ENCODE assay signal across 11 cellular contexts in genomic region chr1:155971910-155972809, GRCh38. TPM values are rescaled to one million over a fixed set of nuclear protein-coding genes. Genes with fewer than 3 reads are reported as not detected.
DNase-seq lines count a peak whose midpoint lies in the region; ATAC-seq and TF ChIP-seq lines count a peak whose summit lies in the region.
"Had no signal": no experiment of that assay in that cellular context is flagged by ENCODE, and none has a peak within 500 bp of the region (broad histone marks: within the 10 kb centered on the region; RNA-seq: fewer than 3 reads in every experiment).

No MANE protein-coding gene starts in this region.

- H3K27me3 ChIP-seq in cardiac muscle cell (no peaks in the 10 kb centered on the region), ascending aorta (no peaks in the 10 kb centered on the region), mesenchymal stem cell (ENCODE audit: control insufficient read depth in 1 of 2, insufficient read depth in 1 of 2, low read length in 2 of 2) (no peaks in the 10 kb centered on the region), transverse colon (no peaks in the 10 kb centered on the region)
- H3K27me3 ChIP-seq: pancreas had no signal

- H3K27ac ChIP-seq in cardiac muscle cell (peak overlapping the region; percentile 23), ascending aorta (peak overlapping the region; percentile 94 to 98), mesenchymal stem cell (ENCODE audit: low read length, poor library complexity, severe bottlenecking) (no peak overlapping the region), transverse colon (peak overlapping the region; percentile 6 to 96 (median 18))

- peaks cover 10% of the 10 kb centered on the region for H3K79me1 ChIP-seq in mesenchymal stem cell (replicated peaks; ENCODE audit: low read length, poor library complexity, severe bottlenecking)

- H2AFZ ChIP-seq in mesenchymal stem cell (ENCODE audit: low read depth, low read length): no peak overlapping the region

- WGBS in mesenchymal stem cell: 91% methylated on average over 7 of the region's 9 CpGs
- 79 to 81% methylated on average over 4 to 9 of the region's 9 CpGs for WGBS in transverse colon (ENCODE audit: low coverage in 1 of 2), 2 donors

- H3K23ac ChIP-seq in mesenchymal stem cell (ENCODE audit: low read length in 2 of 2): no peak overlapping the region

- H3K14ac ChIP-seq in mesenchymal stem cell (ENCODE audit: low read length in 2 of 2): peak overlapping the region in 1 of 2 experiments; percentile 96

- TF ChIP-seq EP300 in transverse colon (IDR thresholded peaks at IDR 0.05; ENCODE audit: low read depth): no peak

- H3K36me3 ChIP-seq in cardiac muscle cell (no peaks in the 10 kb centered on the region), ascending aorta (peaks cover 26 to 29% of the 10 kb centered on the region in 2 donors), mesenchymal stem cell (ENCODE audit: control insufficient read depth in 1 of 2, insufficient read depth in 2 of 2, low read depth in 1 of 2, low read length in 2 of 2) (peaks cover 32 to 55% of the 10 kb centered on the region in 2 experiments), transverse colon (peaks cover 0 to 5% (median 0%) of the 10 kb centered on the region in 4 donors)
- H3K36me3 ChIP-seq: pancreas had no signal

- peak overlapping the region; percentile 11 for H4K91ac ChIP-seq in mesenchymal stem cell (ENCODE audit: low read length)

- H3K4me2 ChIP-seq in mesenchymal stem cell (ENCODE audit: low read length, poor library complexity, severe bottlenecking): no peak overlapping the region

- no peak overlapping the region for H3K4me3 ChIP-seq in cardiac muscle cell
- H3K4me3 ChIP-seq in ascending aorta: no peak overlapping the region
- H3K4me3 ChIP-seq in mesenchymal stem cell (ENCODE audit: insufficient read depth in 1 of 2, low read depth in 1 of 2, low read length in 2 of 2): no peak overlapping the region
- H3K4me3 ChIP-seq in transverse colon: no peak overlapping the region
- H3K4me3 ChIP-seq: pancreas had no signal

- peak overlapping the region in 1 of 2 experiments; percentile 11 for H2BK12ac ChIP-seq in mesenchymal stem cell (ENCODE audit: low read length in 2 of 2)

- in situ Hi-C loops in transverse colon (cut with MboI; ENCODE audit: low pct_ligation_motif_present in 1 of 4, low pct_unique_long_range_greater_than_20kb in 1 of 4, low sequenced_read_pairs in 3 of 4): no loop called here
- in situ Hi-C loops in G401 (cut with HindIII; ENCODE audit: low sequenced_read_pairs): no loop called here

- H3K4me1 ChIP-seq in cardiac muscle cell (ENCODE audit: low read depth): peaks cover 54% of the 10 kb centered on the region
- peaks cover 62 to 83% of the 10 kb centered on the region in 2 donors for H3K4me1 ChIP-seq in ascending aorta
- peaks cover 57% of the 10 kb centered on the region for H3K4me1 ChIP-seq in mesenchymal stem cell (ENCODE audit: control insufficient read depth, insufficient read depth, low read depth, low read length)
- peaks cover 44 to 96% (median 78%) of the 10 kb centered on the region in 4 donors for H3K4me1 ChIP-seq in transverse colon

- ATAC-seq in left ventricle myocardium superior: no peak
- ATAC-seq: pancreas had no signal

- peak overlapping the region in 1 of 2 experiments; percentile 48 for H3K18ac ChIP-seq in mesenchymal stem cell (ENCODE audit: low read depth in 1 of 2, low read length in 2 of 2)

- no peak overlapping the region for H2AK5ac ChIP-seq in mesenchymal stem cell (ENCODE audit: low read length, severe bottlenecking)

- DNase-seq in cardiac muscle cell (ENCODE audit: low read depth in 1 of 2, low spot score in 1 of 2) (no peak), left ventricle myocardium superior (no peak), ascending aorta (ENCODE audit: low spot score in 2 of 2) (no peak), mesenchymal stem cell (no peak), transverse colon (no peak), dermis blood vessel endothelial cell (no peak), NK-92 (lab: John Stamatoyannopoulos, UW; ENCODE audit: unreplicated experiment) (no peak), G401 (ENCODE audit: low spot score) (no peak)
- DNase-seq: foreskin fibroblast; pancreas; stimulated activated naive CD4-positive, alpha-beta T cell treated with Interleukin-2 at 50 U/mL for 16 hours had no signal

- TF ChIP-seq POLR2A in transverse colon (IDR thresholded peaks at IDR 0.05): no peak

- peak overlapping the region; percentile 12 for H2BK15ac ChIP-seq in mesenchymal stem cell (ENCODE audit: low read depth, poor library complexity, severe bottlenecking)

- no peak overlapping the region for H2BK5ac ChIP-seq in mesenchymal stem cell (ENCODE audit: low read depth, low read length, poor library complexity, severe bottlenecking)

- no peak overlapping the region for H3K9ac ChIP-seq in mesenchymal stem cell (ENCODE audit: low read length)

- intact Hi-C loops in left ventricle myocardium superior (cut with micrococcal nuclease): no loop called here
- intact Hi-C loops in ascending aorta (cut with DNase I): no loop called here
- intact Hi-C loops in transverse colon (cut with DNase I; ENCODE audit: low total_unique reads): no loop called here

- H4K8ac ChIP-seq in mesenchymal stem cell (ENCODE audit: low read length): no peak overlapping the region

- H3K4ac ChIP-seq in mesenchymal stem cell (ENCODE audit: low read depth in 1 of 2, low read length in 2 of 2): peak overlapping the region in 1 of 2 experiments; percentile 66

- TF ChIP-seq CTCF in cardiac muscle cell (IDR thresholded peaks at IDR 0.05; ENCODE audit: low read depth, low read length): no peak
- TF ChIP-seq CTCF in ascending aorta (IDR thresholded peaks at IDR 0.05): no peak
- no peak for TF ChIP-seq CTCF in transverse colon (IDR thresholded peaks at IDR 0.05)

- H3K9me3 ChIP-seq in cardiac muscle cell (ENCODE audit: low read depth) (no peaks in the 10 kb centered on the region), ascending aorta (no peaks in the 10 kb centered on the region), mesenchymal stem cell (ENCODE audit: control insufficient read depth, low read length) (no peaks in the 10 kb centered on the region), transverse colon (no peaks in the 10 kb centered on the region)
- H3K9me3 ChIP-seq: pancreas had no signal

- H2BK120ac ChIP-seq in mesenchymal stem cell (ENCODE audit: low read depth, low read length): no peak overlapping the region

RNA-seq across cellular contexts. Expression of gene ARHGEF2, which starts 6.2 kb away (rescaled TPM):
- total RNA-seq in cardiac muscle cell (89.4 and 126 TPM in 2 replicates), left ventricle myocardium superior (61.2 TPM), ascending aorta (169 TPM), transverse colon (100 to 1,000 TPM; 107 to 244 (median 169) TPM), dermis blood vessel endothelial cell (101 and 147 TPM in 2 replicates)
- polyA plus RNA-seq in cardiac muscle cell: 38.6 and 54.9 TPM in 2 replicates
- polyA plus RNA-seq in mesenchymal stem cell (2013, experiment 1 of 2): 58.9 TPM
- polyA plus RNA-seq in mesenchymal stem cell (2013, experiment 2 of 2): 55.6 TPM
- total RNA-seq in G401 (2014; rRNA removed; shearing (Covaris generic)): 20.3 and 35.9 TPM in 2 replicates

RNA-seq across cellular contexts. Expression of gene RXFP4, which starts 30.7 kb away (rescaled TPM):
- 0.33 TPM in 1 of 2 replicates, not detected in the other for total RNA-seq in cardiac muscle cell
- 0.74 TPM in 1 of 2 replicates, not detected in the other for polyA plus RNA-seq in cardiac muscle cell
- total RNA-seq in left ventricle myocardium superior: not detected
- total RNA-seq in ascending aorta: not detected
- polyA plus RNA-seq in mesenchymal stem cell (2013, experiment 1 of 2): not detected
- polyA plus RNA-seq in mesenchymal stem cell (2013, experiment 2 of 2): not detected
- total RNA-seq in transverse colon: 10 to 100 TPM in 1 of 4 donors, 1 to 10 TPM in 2, under 1 TPM in 1; 0.80 to 11.6 (median 2.5) TPM
- 0.19 TPM in 1 of 2 replicates, not detected in the other for total RNA-seq in dermis blood vessel endothelial cell
- not detected in 2 replicates for total RNA-seq in G401 (2014; rRNA removed; shearing (Covaris generic))

RNA-seq across cellular contexts. Expression of gene KHDC4, which starts 37.9 kb away (rescaled TPM):
- total RNA-seq in cardiac muscle cell (61.0 and 86.4 TPM in 2 replicates), left ventricle myocardium superior (22.6 TPM), ascending aorta (101 TPM), transverse colon (100 to 1,000 TPM in 2 of 4 donors, 10 to 100 TPM in 2; 76.2 to 158 (median 98.7) TPM), dermis blood vessel endothelial cell (25.7 and 32.8 TPM in 2 replicates)
- 26.6 and 31.5 TPM in 2 replicates for polyA plus RNA-seq in cardiac muscle cell
- polyA plus RNA-seq in mesenchymal stem cell (2013, experiment 1 of 2): 18.9 TPM
- polyA plus RNA-seq in mesenchymal stem cell (2013, experiment 2 of 2): 17.3 TPM
- total RNA-seq in G401 (2014; rRNA removed; shearing (Covaris generic)): 30.0 and 52.6 TPM in 2 replicates

RNA-seq across cellular contexts. Expression of gene SSR2, which starts 48.6 kb away (rescaled TPM):
- total RNA-seq in cardiac muscle cell: 119 and 198 TPM in 2 replicates
- polyA plus RNA-seq in cardiac muscle cell: 174 and 188 TPM in 2 replicates
- 75.8 TPM for total RNA-seq in left ventricle myocardium superior
- total RNA-seq in ascending aorta: 103 TPM
- polyA plus RNA-seq in mesenchymal stem cell (2013, experiment 1 of 2): 523 TPM
- polyA plus RNA-seq in mesenchymal stem cell (2013, experiment 2 of 2): 523 TPM
- total RNA-seq in transverse colon: 100 to 1,000 TPM in 2 of 4 donors, 10 to 100 TPM in 2; 51.2 to 275 (median 168) TPM
- 516 and 723 TPM in 2 replicates for total RNA-seq in dermis blood vessel endothelial cell
- 257 and 273 TPM in 2 replicates for total RNA-seq in G401 (2014; rRNA removed; shearing (Covaris generic))
